ENCODE assay signal across 16 cellular contexts in genomic region chr5:56414056-56414455, GRCh38.
DNase-seq lines count a peak whose midpoint lies in the region; ATAC-seq, FAIRE-seq and TF ChIP-seq lines count a peak whose summit lies in the region.
"Had no signal": no experiment of that assay in that cellular context is flagged by ENCODE, and none has a peak within 500 bp of the region (broad histone marks: within the 10 kb centered on the region; RNA-seq: fewer than 3 reads in every experiment).

No MANE protein-coding gene starts in this region.

- H3K27ac ChIP-seq in colonic mucosa = peak overlapping the region; percentile 38
- H3K27ac ChIP-seq: prostate gland had no signal

- POLR2A ChIA-PET in Caco-2 (lab: Charles Lee) = interaction anchor here (0.6 kb wide), 1 partner anchor 67 kb away, joined by 3 read pairs; no protein-coding TSS in a partner anchor

- no peaks in the 10 kb centered on the region for H3K36me3 Mint-ChIP-seq in Caco-2 (ENCODE audit: insufficient read depth, unreplicated experiment)
- no peaks in the 10 kb centered on the region for H3K36me3 Mint-ChIP-seq in osteocyte (ENCODE audit: unreplicated experiment)
- H3K36me3 Mint-ChIP-seq in activated naive CD4-positive, alpha-beta T cell treated with anti-CD3 and anti-CD28 coated beads, Interleukin-2, amount 50 U/mL, for 72 hours = peaks cover 0 to 5% of the 10 kb centered on the region in 2 donors
- H3K36me3 Mint-ChIP-seq: CD4-positive, CD25-positive, alpha-beta regulatory T cell had no signal

- H3K9me3 Mint-ChIP-seq in Caco-2 (ENCODE audit: unreplicated experiment) (peaks cover 20% of the 10 kb centered on the region), osteocyte (ENCODE audit: unreplicated experiment) (no peaks in the 10 kb centered on the region)
- peaks cover 0 to 2% of the 10 kb centered on the region in 2 donors for H3K9me3 Mint-ChIP-seq in activated naive CD4-positive, alpha-beta T cell treated with anti-CD3 and anti-CD28 coated beads, Interleukin-2, amount 50 U/mL, for 72 hours

- H3K27me3 ChIP-seq in Caco-2 (replicated peaks; ENCODE audit: control insufficient read depth, insufficient read depth, low read length) (no peaks in the 10 kb centered on the region), colonic mucosa (no peaks in the 10 kb centered on the region)
- H3K27me3 ChIP-seq: MG63 had no signal

- H3K4me3 ChIP-seq in Caco-2 (ENCODE audit: low read depth, low read length) (no peak overlapping the region), colonic mucosa (no peak overlapping the region)
- H3K4me3 ChIP-seq: MG63, prostate gland had no signal

- CTCF ChIA-PET in Caco-2 (lab: Charles Lee) = interaction anchor here (0.6 to 1.7 kb wide), 2 partner anchors 143 to 144 kb away, joined by 3 to 6 read pairs; no protein-coding TSS in a partner anchor

- TF ChIP-seq CTCF in Caco-2 (IDR thresholded peaks at IDR 0.05; ENCODE audit: insufficient read depth in 1 of 2, low read depth in 1 of 2, low read length in 1 of 2, severe bottlenecking in 1 of 2, unreplicated experiment in 1 of 2) (no peak), colonic mucosa (IDR thresholded peaks at IDR 0.05) (no peak), osteocyte (IDR thresholded peaks at IDR 0.05) (no peak)

- no peak overlapping the region for H3K9ac ChIP-seq in colonic mucosa (ENCODE audit: low read depth in 2 of 2, low read length in 2 of 2)

- H3K4me1 ChIP-seq in Caco-2 (peaks cover 86% of the 10 kb centered on the region), colonic mucosa (no peaks in the 10 kb centered on the region)
- H3K4me1 ChIP-seq: prostate gland had no signal

- no peak for TF ChIP-seq POLR2A in GM12891 (IDR thresholded peaks at IDR 0.05; ENCODE audit: low read depth, low read length)

- ATAC-seq in activated naive CD4-positive, alpha-beta T cell treated with anti-CD3 and anti-CD28 coated beads, Interleukin-2, amount 50 U/mL, for 72 hours = no peak
- ATAC-seq in GM18868 (IDR thresholded peaks at IDR 0.05; ENCODE audit: unreplicated experiment) = no peak

- no peak for FAIRE-seq in GM12891 (lab: Jason Lieb, UNC)
- FAIRE-seq: bronchial epithelial cell had no signal

- intact Hi-C loops in Caco-2 (cut with micrococcal nuclease; ENCODE audit: unreplicated experiment) = loop anchor here (2.0 kb wide), 2 partner anchors 143 to 223 kb away; no protein-coding TSS in a partner anchor
- intact Hi-C loops in colonic mucosa (cut with DNase I) = no loop called here

- H3K27me3 Mint-ChIP-seq in Caco-2 (ENCODE audit: insufficient read depth, unreplicated experiment) (no peaks in the 10 kb centered on the region), osteocyte (ENCODE audit: unreplicated experiment) (no peaks in the 10 kb centered on the region)

- BruUV-seq in Caco-2 (replicated peaks; lab: Mats Ljungman, UMichigan) = no TSS peak

- H3K4me1 Mint-ChIP-seq in Caco-2 (ENCODE audit: low read depth, unreplicated experiment) = peaks cover 53% of the 10 kb centered on the region
- H3K4me1 Mint-ChIP-seq in osteocyte (ENCODE audit: unreplicated experiment) = peaks cover 59% of the 10 kb centered on the region

- H3K9me3 ChIP-seq in Caco-2 = peaks cover 11% of the 10 kb centered on the region
- H3K9me3 ChIP-seq in colonic mucosa = no peaks in the 10 kb centered on the region
- H3K9me3 ChIP-seq: MG63, prostate gland had no signal

- H3K27ac Mint-ChIP-seq in Caco-2 (ENCODE audit: unreplicated experiment) = peak overlapping the region; percentile 29
- peak overlapping the region; percentile 7 for H3K27ac Mint-ChIP-seq in osteocyte (ENCODE audit: unreplicated experiment)
- no peak overlapping the region for H3K27ac Mint-ChIP-seq in activated naive CD4-positive, alpha-beta T cell treated with anti-CD3 and anti-CD28 coated beads, Interleukin-2, amount 50 U/mL, for 72 hours
- H3K27ac Mint-ChIP-seq: CD4-positive, CD25-positive, alpha-beta regulatory T cell had no signal

- DNase-seq in Caco-2 (no peak), NOMO-1 (lab: John Stamatoyannopoulos, UW; ENCODE audit: unreplicated experiment in 2 of 2) (peak; percentile 75 to 83), colonic mucosa (no peak), osteocyte (ENCODE audit: extremely low spot score, unreplicated experiment) (no peak), NCI-H1694 treated with DMSO at 0.1 percent for 48 hours (lab: John Stamatoyannopoulos, UW) (no peak), GM12891 (ENCODE audit: insufficient read length, low spot score) (no peak)
- no peak for DNase-seq in activated naive CD4-positive, alpha-beta T cell treated with anti-CD3 and anti-CD28 coated beads, Interleukin-2, amount 50 U/mL, for 72 hours (ENCODE audit: low spot score in 2 of 2)
- DNase-seq: activated CD4-positive, alpha-beta T cell treated with anti-CD3 and anti-CD28 coated beads for 1 hour; activated effector memory CD4-positive, alpha-beta T cell treated with Interleukin-2 at 50 U/mL for 16 hours; CD4-positive, CD25-positive, alpha-beta regulatory T cell; MG63; stimulated activated CD4-positive, alpha-beta T cell treated with anti-CD3 and anti-CD28 coated beads, Interleukin-4, amount 100 ng/mL, for 24 hours; stimulated activated naive CD4-positive, alpha-beta T cell treated with Interleukin-2 at 50 U/mL for 16 hours had no signal

- no peak overlapping the region for H3K4me3 Mint-ChIP-seq in Caco-2 (ENCODE audit: unreplicated experiment)
- H3K4me3 Mint-ChIP-seq in osteocyte (ENCODE audit: unreplicated experiment) = no peak overlapping the region
- H3K4me3 Mint-ChIP-seq: CD4-positive, CD25-positive, alpha-beta regulatory T cell had no signal

- no peaks in the 10 kb centered on the region for H3K36me3 ChIP-seq in Caco-2 (ENCODE audit: control insufficient read depth, insufficient read depth, low read length)
- H3K36me3 ChIP-seq in colonic mucosa = no peaks in the 10 kb centered on the region
- H3K36me3 ChIP-seq: MG63, prostate gland had no signal

TF ChIP-seq in GM12891, 5 proteins besides CTCF, POLR2A, EP300 and RAD21:
- TF ChIP-seq POLR2AphosphoS5 (IDR thresholded peaks at IDR 0.05; ENCODE audit: low read depth, low read length) (no peak), SPI1 (IDR thresholded peaks at IDR 0.05; ENCODE audit: low read depth, low read length) (no peak), TAF1 (IDR thresholded peaks at IDR 0.05; ENCODE audit: low read depth, low read length) (no peak), PAX5 (IDR thresholded peaks at IDR 0.05; ENCODE audit: insufficient read depth, low read length, severe bottlenecking) (no peak), POU2F2 (IDR thresholded peaks at IDR 0.05; ENCODE audit: low read depth, low read length) (no peak)

Comparison
In these comparisons a context has a peak if more than half of its experiments do, and no peak if none do; other contexts are left out.
1. DNase-seq: peak in NOMO-1 (2 of 2); none in Caco-2 (0 of 2), colonic mucosa (single experiment), osteocyte (single experiment), activated naive CD4-positive, alpha-beta T cell treated with anti-CD3 and anti-CD28 coated beads, Interleukin-2, amount 50 U/mL, for 72 hours (0 of 2), NCI-H1694 treated with DMSO at 0.1 percent for 48 hours (single experiment) and GM12891 (single experiment).
2. H3K27ac Mint-ChIP-seq: peak in Caco-2 (single experiment) and osteocyte (single experiment); none in activated naive CD4-positive, alpha-beta T cell treated with anti-CD3 and anti-CD28 coated beads, Interleukin-2, amount 50 U/mL, for 72 hours (0 of 2).